Comparison of ENCODE assay signal across 31 cellular contexts in the genomic region with DNA sequence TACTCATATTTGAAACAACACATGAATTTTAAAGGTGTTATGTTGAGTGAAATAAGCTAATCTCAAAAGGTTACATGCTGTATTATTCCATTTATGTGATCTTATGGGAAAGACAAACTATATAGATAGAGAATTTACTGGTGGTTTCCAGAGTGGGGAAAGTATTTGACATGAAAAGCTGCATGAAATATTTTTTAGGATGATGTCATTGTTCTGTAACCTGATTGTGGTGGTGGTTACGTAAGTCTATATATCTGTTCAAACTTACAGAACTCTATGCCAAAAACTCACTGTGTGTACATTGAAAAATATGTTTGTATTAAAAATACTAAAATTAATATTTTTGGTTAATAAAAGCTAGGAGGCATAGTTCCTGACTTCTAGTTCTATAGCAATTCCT.
"Had no signal": no experiment of that assay in that cellular context is flagged by ENCODE, and none has a peak within 500 bp of the region (broad histone marks: within the 10 kb centered on the region; RNA-seq: fewer than 3 reads in every experiment).

No MANE protein-coding gene starts in this region.

- H3K4me1 ChIP-seq: left lung, lower lobe of right lung, pancreas, prostate gland, sigmoid colon, tibial nerve, uterus had no signal

- H3K27ac Mint-ChIP-seq: immature natural killer cell; naive thymus-derived CD8-positive, alpha-beta T cell; nephron; stimulated activated memory B cell treated with anti-CD40 and anti-IgM and Interleukin-4, amounts not matched to agents 10 μg/mL and 1 μg/mL and 100 μg/mL, for 72 hours; stimulated activated naive CD8-positive, alpha-beta T cell treated with anti-CD3 and anti-CD28 coated beads, Interleukin-15, amount 100 ng/mL, for 72 hours; type B pancreatic cell had no signal

- ATAC-seq: left colon; left lung; lower lobe of right lung; naive thymus-derived CD8-positive, alpha-beta T cell; pancreas; right cardiac atrium; stimulated activated memory B cell treated with anti-CD40 and anti-IgM and Interleukin-4, amounts not matched to agents 10 μg/mL and 1 μg/mL and 100 μg/mL, for 72 hours; stimulated activated naive CD8-positive, alpha-beta T cell treated with anti-CD3 and anti-CD28 coated beads, Interleukin-15, amount 100 ng/mL, for 72 hours had no signal

- H3K27ac ChIP-seq: left lung, lower lobe of right lung, pancreas, prostate gland, sigmoid colon, tibial nerve, uterus had no signal

- H3K36me3 ChIP-seq: left lung, lower lobe of right lung, pancreas, prostate gland, sigmoid colon, tibial nerve, uterus had no signal

- H3K9me3 ChIP-seq: left lung, lower lobe of right lung, pancreas, prostate gland, sigmoid colon, tibial nerve, uterus had no signal

- H3K27me3 Mint-ChIP-seq: stimulated activated memory B cell treated with anti-CD40 and anti-IgM and Interleukin-4, amounts not matched to agents 10 μg/mL and 1 μg/mL and 100 μg/mL, for 72 hours; stimulated activated naive CD8-positive, alpha-beta T cell treated with anti-CD3 and anti-CD28 coated beads, Interleukin-15, amount 100 ng/mL, for 72 hours; type B pancreatic cell had no signal

- H3K4me3 Mint-ChIP-seq: immature natural killer cell; naive thymus-derived CD8-positive, alpha-beta T cell; nephron; neural crest cell; stimulated activated memory B cell treated with anti-CD40 and anti-IgM and Interleukin-4, amounts not matched to agents 10 μg/mL and 1 μg/mL and 100 μg/mL, for 72 hours; stimulated activated naive CD8-positive, alpha-beta T cell treated with anti-CD3 and anti-CD28 coated beads, Interleukin-15, amount 100 ng/mL, for 72 hours; type B pancreatic cell had no signal

- H3K4me3 ChIP-seq: left lung, lower lobe of right lung, pancreas, prostate gland, sigmoid colon, smooth muscle cell, tibial nerve, uterus had no signal

- H3K36me3 Mint-ChIP-seq: immature natural killer cell; stimulated activated memory B cell treated with anti-CD40 and anti-IgM and Interleukin-4, amounts not matched to agents 10 μg/mL and 1 μg/mL and 100 μg/mL, for 72 hours; type B pancreatic cell had no signal

- H3K4me2 ChIP-seq: smooth muscle cell had no signal

- H3K9me3 Mint-ChIP-seq: naive thymus-derived CD8-positive, alpha-beta T cell; nephron; type B pancreatic cell had no signal

- FAIRE-seq: islet of Langerhans, kidney, pancreas had no signal

- DNase-seq: hypothalamus; immature natural killer cell; kidney; left colon; left lung; lower lobe of right lung; mammary epithelial cell; mesenchymal stem cell; naive thymus-derived CD8-positive, alpha-beta T cell; nucleus accumbens; pancreas; posterior cingulate gyrus; retina; right cardiac atrium; sigmoid colon; stimulated activated CD4-positive, alpha-beta T cell treated with anti-CD3 and anti-CD28 coated beads, Interleukin-1b, Interleukin-23, amount 100 ng/mL, for 48 hours; stimulated activated CD4-positive, alpha-beta T cell treated with anti-CD3 and anti-CD28 coated beads, Interleukin-2, amount 100 ng/mL, for 48 hours; stimulated activated CD4-positive, alpha-beta T cell treated with anti-CD3 and anti-CD28 coated beads, Interleukin-4, amount 100 ng/mL, for 4 hours; stimulated activated CD8-positive, alpha-beta memory T cell treated with anti-CD3 and anti-CD28 coated beads, Interleukin-4, amount 100 ng/mL, for 48 hours; stimulated activated naive CD4-positive, alpha-beta T cell treated with Interleukin-2 at 50 U/mL for 16 hours; stimulated activated naive CD8-positive, alpha-beta T cell treated with anti-CD3 and anti-CD28 coated beads, Interleukin-15, amount 100 ng/mL, for 72 hours; substantia nigra; uterus had no signal

- H3K4me1 Mint-ChIP-seq: immature natural killer cell; naive thymus-derived CD8-positive, alpha-beta T cell; neural crest cell; stimulated activated memory B cell treated with anti-CD40 and anti-IgM and Interleukin-4, amounts not matched to agents 10 μg/mL and 1 μg/mL and 100 μg/mL, for 72 hours; stimulated activated naive CD8-positive, alpha-beta T cell treated with anti-CD3 and anti-CD28 coated beads, Interleukin-15, amount 100 ng/mL, for 72 hours had no signal

- H3K27me3 ChIP-seq: left lung, pancreas, sigmoid colon, tibial nerve, uterus had no signal
